In the genomic region with DNA sequence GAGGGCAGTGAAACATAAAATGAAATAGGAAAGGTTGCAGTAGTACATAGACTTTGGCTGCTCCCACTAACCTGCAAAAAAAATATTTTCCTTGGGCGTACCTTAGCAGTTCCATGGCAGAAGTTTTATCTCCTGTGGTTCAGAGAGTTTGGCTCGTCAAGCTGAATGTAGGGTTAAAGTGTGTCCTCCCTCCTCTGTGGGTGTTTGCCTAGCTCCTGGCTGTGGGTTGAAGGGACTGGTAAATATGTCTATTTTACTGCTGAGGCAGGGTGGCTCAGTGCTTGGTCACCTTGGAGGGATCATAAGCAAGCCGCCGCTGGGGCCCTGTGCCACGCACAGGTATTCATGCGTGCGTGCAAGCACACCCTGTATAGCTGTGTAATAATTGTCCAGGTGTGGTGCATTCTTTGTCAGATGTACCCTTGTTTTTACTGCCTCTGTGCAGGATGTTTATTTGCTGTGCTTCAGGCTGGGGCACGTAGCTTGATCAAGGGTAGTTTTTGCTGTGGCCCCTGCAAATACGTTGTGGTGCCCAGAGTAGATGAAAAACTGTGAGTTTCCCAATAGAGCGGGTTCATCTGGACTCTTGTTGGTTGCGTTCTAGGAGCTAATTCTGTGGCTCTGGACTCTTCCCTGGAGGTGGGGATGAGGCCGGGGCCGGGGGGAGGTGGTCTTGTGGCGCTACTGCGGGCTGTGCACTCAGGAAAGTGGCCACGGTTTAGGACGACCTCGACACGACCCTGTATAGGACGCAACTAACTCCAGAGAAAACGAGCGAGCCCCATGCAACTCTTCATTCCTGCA, we compare ENCODE assay signal across 8 cellular contexts. TPM values are rescaled to one million over a fixed set of nuclear protein-coding genes. Genes with fewer than 3 reads are reported as not detected.
A peak's percentile ranks its signal among the peaks of the same experiment; 100 is the strongest.
DNase-seq lines count a peak whose midpoint lies in the region; ATAC-seq and TF ChIP-seq lines count a peak whose summit lies in the region.

No MANE protein-coding gene starts in this region.

- no peaks in the 10 kb centered on the region for H3K36me3 Mint-ChIP-seq in neural crest cell (ENCODE audit: low read depth)

- peaks cover 13% of the 10 kb centered on the region; the same call in 1 of the 2 replicates for H3K27me3 ChIP-seq in SJSA1 (replicated peaks)
- H3K27me3 ChIP-seq in effector memory CD4-positive, alpha-beta T cell (replicated peaks; ENCODE audit: control insufficient read depth, insufficient read depth, low read length, poor library complexity, severe bottlenecking): no peaks in the 10 kb centered on the region

- peak; percentile 42 for DNase-seq in stimulated activated CD4-positive, alpha-beta T cell treated with anti-CD3 and anti-CD28 coated beads, Interleukin-15, amount 100 ng/mL, for 24 hours
- DNase-seq in stimulated activated CD4-positive, alpha-beta T cell treated with anti-CD3 and anti-CD28 coated beads, Interleukin-12 subunit alpha, Interleukin-12 subunit beta, amount 100 ng/mL, for 4 hours: no peak
- DNase-seq in SJSA1 (ENCODE audit: low read depth in 1 of 2, low spot score in 2 of 2) (no peak), neural crest cell (ENCODE audit: low read depth, low spot score) (no peak), cerebellum (ENCODE audit: low spot score) (no peak)
- no peak for DNase-seq in effector memory CD4-positive, alpha-beta T cell

- no peaks in the 10 kb centered on the region for H3K9me3 Mint-ChIP-seq in neural crest cell

- no peak for TF ChIP-seq CTCF in neural crest cell (conservative IDR thresholded peaks at IDR 0.05)

- no peak overlapping the region for H3K27ac ChIP-seq in SJSA1
- H3K27ac ChIP-seq in effector memory CD4-positive, alpha-beta T cell (ENCODE audit: insufficient read depth, low read length, poor library complexity, severe bottlenecking): peak overlapping the region; percentile 83

- H3K4me3 Mint-ChIP-seq in neural crest cell: peak overlapping the region; percentile 86

- no peak for ATAC-seq in HG03097 (IDR thresholded peaks at IDR 0.05; ENCODE audit: low FRiP score, unreplicated experiment)
- no peak for ATAC-seq in GM21825 (IDR thresholded peaks at IDR 0.05; ENCODE audit: unreplicated experiment)

- 0 out of 2 replicates have a peak, but pooled peaks cover 2% of the 10 kb centered on the region for H3K4me1 ChIP-seq in SJSA1 (replicated peaks)
- H3K4me1 ChIP-seq in effector memory CD4-positive, alpha-beta T cell (ENCODE audit: control insufficient read depth, insufficient read depth, low read length, poor library complexity, severe bottlenecking): peaks cover 45% of the 10 kb centered on the region

- H3K4me1 Mint-ChIP-seq in neural crest cell: peaks cover 25% of the 10 kb centered on the region

- no peaks in the 10 kb centered on the region for H3K36me3 ChIP-seq in SJSA1
- no peaks in the 10 kb centered on the region for H3K36me3 ChIP-seq in effector memory CD4-positive, alpha-beta T cell (ENCODE audit: control insufficient read depth, insufficient read depth, low read length)

- peak overlapping the region; percentile 31 for H3K4me3 ChIP-seq in SJSA1
- H3K4me3 ChIP-seq in effector memory CD4-positive, alpha-beta T cell (ENCODE audit: insufficient read depth, low read depth, low read length, poor library complexity, severe bottlenecking): peak overlapping the region; percentile 73

- peaks cover 40% of the 10 kb centered on the region for H3K27me3 Mint-ChIP-seq in neural crest cell (ENCODE audit: low read depth)

- no peaks in the 10 kb centered on the region for H3K9me3 ChIP-seq in SJSA1 (replicated peaks)
- H3K9me3 ChIP-seq in effector memory CD4-positive, alpha-beta T cell (ENCODE audit: control insufficient read depth, low read length): no peaks in the 10 kb centered on the region

- no peak overlapping the region for H3K27ac Mint-ChIP-seq in neural crest cell (ENCODE audit: unreplicated experiment)

RNA-seq across cellular contexts. Expression of gene SORL1, which starts 0.7 kb away (rescaled TPM):
- 0.05 TPM in 1 of 2 replicates, not detected in the other for total RNA-seq in SJSA1 (2014; rRNA removed; shearing (Covaris generic))
- total RNA-seq in neural crest cell (11.8 and 13.8 TPM in 2 replicates), cerebellum (41.6 TPM)

Comparison
In these comparisons a context has a peak if more than half of its experiments do, and no peak if none do; other contexts are left out.
1. RNA of gene SORL1, which starts 0.7 kb away (total RNA-seq): 41.6 TPM in cerebellum (single experiment) and 11.8 to 13.8 TPM in neural crest cell; 0.05 TPM in SJSA1; every median in the first group is over 10 times any median in the second.